Comparison of ENCODE assay signal across 1 cellular context in the genomic region with DNA sequence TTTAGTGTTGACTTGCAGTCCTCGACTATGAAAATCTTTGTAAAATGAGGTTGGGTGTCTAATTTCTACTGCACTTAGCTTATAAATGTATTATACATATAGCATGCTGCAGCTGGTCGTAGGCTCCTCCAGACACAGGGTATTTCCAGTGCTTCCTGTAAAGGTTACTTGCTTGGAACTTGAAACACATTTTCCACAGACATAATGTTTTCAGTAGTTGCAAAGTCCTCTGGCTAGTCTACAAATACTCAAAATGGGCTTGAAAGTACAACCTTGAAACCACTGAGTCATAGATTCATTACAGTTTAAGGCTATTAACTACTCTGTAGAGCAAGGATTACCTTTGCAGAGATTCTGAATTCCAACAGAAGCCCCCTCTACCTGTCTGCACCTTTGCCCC.
TF ChIP-seq lines count a peak whose summit lies in the region.

No MANE protein-coding gene starts in this region.

TF ChIP-seq in GM12878, 131 proteins besides CTCF, POLR2A, EP300 and RAD21:
- TF ChIP-seq MTA3 (IDR thresholded peaks at IDR 0.05; ENCODE audit: borderline replicate concordance, low read length) (no peak), MEF2A (IDR thresholded peaks at IDR 0.05; ENCODE audit: insufficient read depth, low read depth, low read length) (no peak), ZNF207 (IDR thresholded peaks at IDR 0.05; ENCODE audit: borderline replicate concordance) (no peak), MYB (IDR thresholded peaks at IDR 0.05; ENCODE audit: borderline replicate concordance, low read depth, low read length) (no peak)
- TF ChIP-seq, protein P1, sequence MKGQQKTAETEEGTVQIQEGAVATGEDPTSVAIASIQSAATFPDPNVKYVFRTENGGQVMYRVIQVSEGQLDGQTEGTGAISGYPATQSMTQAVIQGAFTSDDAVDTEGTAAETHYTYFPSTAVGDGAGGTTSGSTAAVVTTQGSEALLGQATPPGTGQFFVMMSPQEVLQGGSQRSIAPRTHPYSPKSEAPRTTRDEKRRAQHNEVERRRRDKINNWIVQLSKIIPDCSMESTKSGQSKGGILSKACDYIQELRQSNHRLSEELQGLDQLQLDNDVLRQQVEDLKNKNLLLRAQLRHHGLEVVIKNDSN (IDR thresholded peaks at IDR 0.05; ENCODE audit: borderline replicate concordance, extremely low read length, insufficient read depth, low read depth, low read length), result no peak
